In genomic region chr19:46495789-46496099, GRCh38 we compare ENCODE assay signal across 1 cellular context.
TF ChIP-seq lines count a peak whose summit lies in the region.

A gene with protein sequence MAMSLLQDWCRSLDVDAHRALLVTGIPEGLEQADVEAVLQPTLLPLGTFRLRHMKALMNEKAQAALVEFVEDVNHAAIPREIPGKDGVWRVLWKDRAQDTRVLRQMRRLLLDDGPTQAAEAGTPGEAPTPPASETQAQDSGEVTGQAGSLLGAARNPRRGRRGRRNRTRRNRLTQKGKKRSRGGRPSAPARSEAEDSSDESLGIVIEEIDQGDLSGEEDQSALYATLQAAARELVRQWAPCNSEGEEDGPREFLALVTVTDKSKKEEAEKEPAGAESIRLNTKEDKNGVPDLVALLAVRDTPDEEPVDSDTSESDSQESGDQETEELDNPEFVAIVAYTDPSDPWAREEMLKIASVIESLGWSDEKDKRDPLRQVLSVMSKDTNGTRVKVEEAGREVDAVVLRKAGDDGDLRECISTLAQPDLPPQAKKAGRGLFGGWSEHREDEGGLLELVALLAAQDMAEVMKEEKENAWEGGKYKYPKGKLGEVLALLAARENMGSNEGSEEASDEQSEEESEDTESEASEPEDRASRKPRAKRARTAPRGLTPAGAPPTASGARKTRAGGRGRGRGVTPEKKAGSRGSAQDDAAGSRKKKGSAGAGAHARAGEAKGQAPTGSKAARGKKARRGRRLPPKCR (minus strand): TSS chr19:46495867. CDS start chr19:46495465, 402 bp downstream.

TF ChIP-seq in HEK293, 187 proteins besides CTCF, POLR2A, EP300 and RAD21 (continued from another document):
- TF ChIP-seq, protein P1, sequence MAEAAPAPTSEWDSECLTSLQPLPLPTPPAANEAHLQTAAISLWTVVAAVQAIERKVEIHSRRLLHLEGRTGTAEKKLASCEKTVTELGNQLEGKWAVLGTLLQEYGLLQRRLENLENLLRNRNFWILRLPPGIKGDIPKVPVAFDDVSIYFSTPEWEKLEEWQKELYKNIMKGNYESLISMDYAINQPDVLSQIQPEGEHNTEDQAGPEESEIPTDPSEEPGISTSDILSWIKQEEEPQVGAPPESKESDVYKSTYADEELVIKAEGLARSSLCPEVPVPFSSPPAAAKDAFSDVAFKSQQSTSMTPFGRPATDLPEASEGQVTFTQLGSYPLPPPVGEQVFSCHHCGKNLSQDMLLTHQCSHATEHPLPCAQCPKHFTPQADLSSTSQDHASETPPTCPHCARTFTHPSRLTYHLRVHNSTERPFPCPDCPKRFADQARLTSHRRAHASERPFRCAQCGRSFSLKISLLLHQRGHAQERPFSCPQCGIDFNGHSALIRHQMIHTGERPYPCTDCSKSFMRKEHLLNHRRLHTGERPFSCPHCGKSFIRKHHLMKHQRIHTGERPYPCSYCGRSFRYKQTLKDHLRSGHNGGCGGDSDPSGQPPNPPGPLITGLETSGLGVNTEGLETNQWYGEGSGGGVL (tag by site-specific recombination; IDR thresholded peaks at IDR 0.05): no peak
